In genomic region chrX:41952102-41952501, GRCh38 we compare ENCODE assay signal across 26 cellular contexts.
DNase-seq lines count a peak whose midpoint lies in the region; ATAC-seq and TF ChIP-seq lines count a peak whose summit lies in the region.
"Had no signal": no experiment of that assay in that cellular context is flagged by ENCODE, and none has a peak within 500 bp of the region (broad histone marks: within the 10 kb centered on the region; RNA-seq: fewer than 3 reads in every experiment).

No MANE protein-coding gene starts in this region.

- H3K27me3 ChIP-seq in WERI-Rb-1 (ENCODE audit: insufficient read depth, low read depth, severe bottlenecking) = no peaks in the 10 kb centered on the region
- H3K27me3 ChIP-seq: ovary, right atrium auricular region, suprapubic skin, upper lobe of right lung had no signal

- peak; percentile 70 for ATAC-seq in GM18909 (IDR thresholded peaks at IDR 0.05; ENCODE audit: poor library complexity, unreplicated experiment)
- peak; percentile 56 for ATAC-seq in HG02981 (IDR thresholded peaks at IDR 0.05; ENCODE audit: unreplicated experiment)
- ATAC-seq in HG03439 (IDR thresholded peaks at IDR 0.05; ENCODE audit: unreplicated experiment) = no peak
- no peak for ATAC-seq in HG03045 (IDR thresholded peaks at IDR 0.05; ENCODE audit: unreplicated experiment)
- ATAC-seq: activated CD8-positive, alpha-beta T cell treated with anti-CD3 and anti-CD28 coated beads for 36 hours; heart left ventricle; left cardiac atrium; PC-3; stimulated activated naive B cell treated with anti-CD40 and anti-IgM and Interleukin-4, amounts not matched to agents 10 μg/mL and 1 μg/mL and 100 μg/mL, for 72 hours; T-helper 17 cell; upper lobe of right lung had no signal

- no peak for DNase-seq in WERI-Rb-1
- no peak for DNase-seq in DMS 273 (lab: John Stamatoyannopoulos, UW; ENCODE audit: unreplicated experiment)
- no peak for DNase-seq in GM13977 (ENCODE audit: low spot score)
- DNase-seq: activated CD8-positive, alpha-beta T cell treated with anti-CD3 and anti-CD28 coated beads for 36 hours; anterior cingulate cortex; effector memory CD4-positive, alpha-beta T cell; foreskin fibroblast; heart left ventricle; Karpas-422; left cardiac atrium; mammary epithelial cell; NCI-H1436; NCI-H446 treated with DMSO at 0.1 percent for 48 hours; ovary; PC-3; SK-N-SH; stimulated activated CD4-positive, alpha-beta T cell treated with anti-CD3 and anti-CD28 coated beads, Interleukin-4, amount 100 ng/mL, for 1 hour; stimulated activated naive B cell treated with anti-CD40 and anti-IgM and Interleukin-4, amounts not matched to agents 10 μg/mL and 1 μg/mL and 100 μg/mL, for 72 hours; T-helper 17 cell; upper lobe of right lung had no signal

- H3K9me3 ChIP-seq in WERI-Rb-1 (ENCODE audit: severe bottlenecking) = no peaks in the 10 kb centered on the region
- H3K9me3 ChIP-seq: heart left ventricle, ovary, right atrium auricular region, SK-N-SH, suprapubic skin, upper lobe of right lung had no signal

- no peak overlapping the region for H3K4me3 ChIP-seq in WERI-Rb-1 (ENCODE audit: low read depth, low read length)
- H3K4me3 ChIP-seq: heart left ventricle, ovary, right atrium auricular region, suprapubic skin, upper lobe of right lung had no signal

- H3K36me3 ChIP-seq in WERI-Rb-1 = no peaks in the 10 kb centered on the region
- H3K36me3 ChIP-seq: heart left ventricle, ovary, right atrium auricular region, suprapubic skin, upper lobe of right lung had no signal

- TF ChIP-seq CTCF in WERI-Rb-1 (IDR thresholded peaks at IDR 0.05; ENCODE audit: low read depth, low read length) (no peak), GM13977 (IDR thresholded peaks at IDR 0.05; ENCODE audit: extremely low read depth, insufficient read depth, missing control alignments) (no peak)

- in situ Hi-C loops in GM13977 (cut with MboI; ENCODE audit: low pct_unique_long_range_greater_than_20kb, low sequenced_read_pairs, unreplicated experiment) = no loop called here

- peak overlapping the region; percentile 9; the same call in 1 of the 2 replicates for H3K27ac ChIP-seq in WERI-Rb-1
- H3K27ac ChIP-seq: heart left ventricle, ovary, right atrium auricular region, suprapubic skin, upper lobe of right lung had no signal

Comparison
In these comparisons a context has a peak if more than half of its experiments do, and no peak if none do; other contexts are left out.
1. ATAC-seq: peak in GM18909 (single experiment) and HG02981 (single experiment); none in HG03439 (single experiment) and HG03045 (single experiment).